In the genomic region with DNA sequence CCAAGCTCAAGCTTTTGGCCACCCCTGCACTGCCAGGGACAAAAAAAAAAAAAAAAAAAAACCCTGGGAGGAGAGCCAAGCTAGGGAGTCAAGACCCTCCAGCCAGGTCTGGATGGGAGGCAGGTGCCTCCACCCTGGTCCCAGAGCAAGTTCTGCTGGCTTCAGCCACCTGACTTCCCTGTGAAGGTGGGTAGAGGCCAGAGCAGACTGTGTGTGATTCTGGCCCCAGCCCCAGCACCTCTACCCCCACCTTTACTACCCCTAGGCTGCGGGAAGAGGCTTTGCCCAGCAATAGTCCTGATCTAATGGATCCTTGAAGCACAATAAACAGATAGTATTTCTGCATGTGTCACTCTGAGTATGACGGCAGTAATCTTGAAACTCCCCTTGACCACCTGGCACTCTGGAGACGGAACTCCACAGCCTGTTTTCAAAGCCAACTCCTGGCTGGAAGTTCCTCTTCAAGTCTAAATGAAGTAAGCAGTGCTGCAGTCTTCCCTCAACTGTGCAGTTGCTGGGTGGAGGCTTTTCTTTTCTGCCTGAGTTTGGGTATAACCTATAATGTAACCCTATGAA, we compare ENCODE assay signal across 1 cellular context.
TF ChIP-seq lines count a peak whose summit lies in the region.

No MANE protein-coding gene starts in this region.

TF ChIP-seq in K562, 482 proteins besides CTCF, POLR2A, EP300 and RAD21 (continues in another document):
- TF ChIP-seq, protein P1, sequence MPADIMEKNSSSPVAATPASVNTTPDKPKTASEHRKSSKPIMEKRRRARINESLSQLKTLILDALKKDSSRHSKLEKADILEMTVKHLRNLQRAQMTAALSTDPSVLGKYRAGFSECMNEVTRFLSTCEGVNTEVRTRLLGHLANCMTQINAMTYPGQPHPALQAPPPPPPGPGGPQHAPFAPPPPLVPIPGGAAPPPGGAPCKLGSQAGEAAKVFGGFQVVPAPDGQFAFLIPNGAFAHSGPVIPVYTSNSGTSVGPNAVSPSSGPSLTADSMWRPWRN (IDR thresholded peaks at IDR 0.05; ENCODE audit: low read depth), result no peak
- TF ChIP-seq ZNF717 (CRISPR knock-in tag; IDR thresholded peaks at IDR 0.05) (no peak), ZNF77 (CRISPR knock-in tag; IDR thresholded peaks at IDR 0.05) (no peak), XRCC3 (IDR thresholded peaks at IDR 0.05) (no peak), HMGN3 (IDR thresholded peaks at IDR 0.05; ENCODE audit: borderline replicate concordance, extremely low read depth, insufficient read length, low read depth, low read length) (no peak), STAT5A (IDR thresholded peaks at IDR 0.05; ENCODE audit: borderline replicate concordance, low read length) (peak; percentile 38; the same call in 1 of the 2 replicates), PHF20 (IDR thresholded peaks at IDR 0.05; ENCODE audit: partially characterized antibody) (no peak), CREM (IDR thresholded peaks at IDR 0.05; ENCODE audit: low read depth) (0 out of 2 replicates have a peak, but pooled peaks have one; percentile 19), SLC30A9 (CRISPR knock-in tag; IDR thresholded peaks at IDR 0.05) (no peak), RCOR1 (IDR thresholded peaks at IDR 0.05; ENCODE audit: borderline replicate concordance in 1 of 2, low read depth in 2 of 2, low read length in 2 of 2) (no peak; a peak in 1 of 4 replicates), NFE2 (IDR thresholded peaks at IDR 0.05; ENCODE audit: low read depth) (peak; percentile 56), ZNF764 (CRISPR knock-in tag; IDR thresholded peaks at IDR 0.05; ENCODE audit: low read depth) (no peak), RBM39 (optimal IDR thresholded peaks at IDR 0.05; ENCODE audit: low read depth, low read length) (peak; percentile 21), POLR3A (IDR thresholded peaks at IDR 0.05; ENCODE audit: borderline replicate concordance, extremely low read depth, insufficient read depth, insufficient read length) (no peak), TRIM28 (IDR thresholded peaks at IDR 0.05) (no peak), ARNT (IDR thresholded peaks at IDR 0.05) (no peak), SOX6 (IDR thresholded peaks at IDR 0.05) (peak; percentile 48), HDAC2 (IDR thresholded peaks at IDR 0.05) (no peak; the same call in 1 of the 2 replicates), PML (IDR thresholded peaks at IDR 0.05; ENCODE audit: low read length) (peak; percentile 39), SMAD1 (IDR thresholded peaks at IDR 0.05; ENCODE audit: low read depth, low read length, partially characterized antibody) (no peak), KLF6 (CRISPR knock-in tag; IDR thresholded peaks at IDR 0.05; ENCODE audit: borderline replicate concordance) (no peak), RBM34 (IDR thresholded peaks at IDR 0.05; ENCODE audit: borderline replicate concordance, insufficient read depth, low read length) (no peak), TEAD4 (IDR thresholded peaks at IDR 0.05; ENCODE audit: low read length) (peak; percentile 73), TEAD4 (CRISPR knock-in tag; IDR thresholded peaks at IDR 0.05; ENCODE audit: borderline replicate concordance) (no peak), SIX5 (IDR thresholded peaks at IDR 0.05; ENCODE audit: borderline replicate concordance in 1 of 2, insufficient read depth in 1 of 2, low read depth in 1 of 2, low read length in 2 of 2) (no peak), CBX3 (IDR thresholded peaks at IDR 0.05; ENCODE audit: borderline replicate concordance in 1 of 2, low read length in 2 of 2) (peak in 1 of 2 experiments; percentile 60; a peak in 1 of 3 replicates), FUS (optimal IDR thresholded peaks at IDR 0.05; ENCODE audit: low read depth, low read length) (no peak), ZNF551 (CRISPR knock-in tag; IDR thresholded peaks at IDR 0.05) (no peak), ZNF586 (CRISPR knock-in tag; conservative IDR thresholded peaks at IDR 0.05) (no peak), NEUROD1 (IDR thresholded peaks at IDR 0.05; ENCODE audit: borderline replicate concordance, low read depth, low read length, partially characterized antibody) (no peak), TAL1 (IDR thresholded peaks at IDR 0.05) (peak; percentile 56; the same call in 1 of the 2 replicates), BDP1 (IDR thresholded peaks at IDR 0.05; ENCODE audit: insufficient read depth, insufficient read length) (no peak), ZNF561 (CRISPR knock-in tag; conservative IDR thresholded peaks at IDR 0.05) (no peak), MTF1 (CRISPR knock-in tag; IDR thresholded peaks at IDR 0.05; ENCODE audit: borderline replicate concordance) (0 out of 2 replicates have a peak, but pooled peaks have one; percentile 11), NFXL1 (CRISPR knock-in tag; IDR thresholded peaks at IDR 0.05) (no peak), SMAD3 (CRISPR knock-in tag; conservative IDR thresholded peaks at IDR 0.05) (no peak), SPI1 (IDR thresholded peaks at IDR 0.05; ENCODE audit: borderline replicate concordance, low read depth, low read length) (peak; percentile 38; the same call in 1 of the 2 replicates), BCOR (IDR thresholded peaks at IDR 0.05) (peak; percentile 86; the same call in 1 of the 2 replicates)
- TF ChIP-seq, protein P2, sequence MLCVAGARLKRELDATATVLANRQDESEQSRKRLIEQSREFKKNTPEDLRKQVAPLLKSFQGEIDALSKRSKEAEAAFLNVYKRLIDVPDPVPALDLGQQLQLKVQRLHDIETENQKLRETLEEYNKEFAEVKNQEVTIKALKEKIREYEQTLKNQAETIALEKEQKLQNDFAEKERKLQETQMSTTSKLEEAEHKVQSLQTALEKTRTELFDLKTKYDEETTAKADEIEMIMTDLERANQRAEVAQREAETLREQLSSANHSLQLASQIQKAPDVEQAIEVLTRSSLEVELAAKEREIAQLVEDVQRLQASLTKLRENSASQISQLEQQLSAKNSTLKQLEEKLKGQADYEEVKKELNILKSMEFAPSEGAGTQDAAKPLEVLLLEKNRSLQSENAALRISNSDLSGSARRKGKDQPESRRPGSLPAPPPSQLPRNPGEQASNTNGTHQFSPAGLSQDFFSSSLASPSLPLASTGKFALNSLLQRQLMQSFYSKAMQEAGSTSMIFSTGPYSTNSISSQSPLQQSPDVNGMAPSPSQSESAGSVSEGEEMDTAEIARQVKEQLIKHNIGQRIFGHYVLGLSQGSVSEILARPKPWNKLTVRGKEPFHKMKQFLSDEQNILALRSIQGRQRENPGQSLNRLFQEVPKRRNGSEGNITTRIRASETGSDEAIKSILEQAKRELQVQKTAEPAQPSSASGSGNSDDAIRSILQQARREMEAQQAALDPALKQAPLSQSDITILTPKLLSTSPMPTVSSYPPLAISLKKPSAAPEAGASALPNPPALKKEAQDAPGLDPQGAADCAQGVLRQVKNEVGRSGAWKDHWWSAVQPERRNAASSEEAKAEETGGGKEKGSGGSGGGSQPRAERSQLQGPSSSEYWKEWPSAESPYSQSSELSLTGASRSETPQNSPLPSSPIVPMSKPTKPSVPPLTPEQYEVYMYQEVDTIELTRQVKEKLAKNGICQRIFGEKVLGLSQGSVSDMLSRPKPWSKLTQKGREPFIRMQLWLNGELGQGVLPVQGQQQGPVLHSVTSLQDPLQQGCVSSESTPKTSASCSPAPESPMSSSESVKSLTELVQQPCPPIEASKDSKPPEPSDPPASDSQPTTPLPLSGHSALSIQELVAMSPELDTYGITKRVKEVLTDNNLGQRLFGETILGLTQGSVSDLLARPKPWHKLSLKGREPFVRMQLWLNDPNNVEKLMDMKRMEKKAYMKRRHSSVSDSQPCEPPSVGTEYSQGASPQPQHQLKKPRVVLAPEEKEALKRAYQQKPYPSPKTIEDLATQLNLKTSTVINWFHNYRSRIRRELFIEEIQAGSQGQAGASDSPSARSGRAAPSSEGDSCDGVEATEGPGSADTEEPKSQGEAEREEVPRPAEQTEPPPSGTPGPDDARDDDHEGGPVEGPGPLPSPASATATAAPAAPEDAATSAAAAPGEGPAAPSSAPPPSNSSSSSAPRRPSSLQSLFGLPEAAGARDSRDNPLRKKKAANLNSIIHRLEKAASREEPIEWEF (CRISPR knock-in tag; IDR thresholded peaks at IDR 0.05), result no peak
- TF ChIP-seq, protein P3, sequence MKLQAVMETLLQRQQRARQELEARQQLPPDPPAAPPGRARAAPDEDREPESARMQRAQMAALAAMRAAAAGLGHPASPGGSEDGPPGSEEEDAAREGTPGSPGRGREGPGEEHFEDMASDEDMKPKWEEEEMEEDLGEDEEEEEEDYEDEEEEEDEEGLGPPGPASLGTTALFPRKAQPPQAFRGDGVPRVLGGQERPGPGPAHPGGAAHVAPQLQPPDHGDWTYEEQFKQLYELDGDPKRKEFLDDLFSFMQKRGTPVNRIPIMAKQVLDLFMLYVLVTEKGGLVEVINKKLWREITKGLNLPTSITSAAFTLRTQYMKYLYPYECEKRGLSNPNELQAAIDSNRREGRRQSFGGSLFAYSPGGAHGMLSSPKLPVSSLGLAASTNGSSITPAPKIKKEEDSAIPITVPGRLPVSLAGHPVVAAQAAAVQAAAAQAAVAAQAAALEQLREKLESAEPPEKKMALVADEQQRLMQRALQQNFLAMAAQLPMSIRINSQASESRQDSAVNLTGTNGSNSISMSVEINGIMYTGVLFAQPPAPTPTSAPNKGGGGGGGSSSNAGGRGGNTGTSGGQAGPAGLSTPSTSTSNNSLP (IDR thresholded peaks at IDR 0.05; ENCODE audit: borderline replicate concordance, low read depth, low read length), result no peak
- TF ChIP-seq, protein P4, sequence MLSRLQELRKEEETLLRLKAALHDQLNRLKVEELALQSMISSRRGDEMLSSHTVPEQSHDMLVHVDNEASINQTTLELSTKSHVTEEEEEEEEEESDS (CRISPR knock-in tag; IDR thresholded peaks at IDR 0.05), result no peak
- TF ChIP-seq, protein P5, sequence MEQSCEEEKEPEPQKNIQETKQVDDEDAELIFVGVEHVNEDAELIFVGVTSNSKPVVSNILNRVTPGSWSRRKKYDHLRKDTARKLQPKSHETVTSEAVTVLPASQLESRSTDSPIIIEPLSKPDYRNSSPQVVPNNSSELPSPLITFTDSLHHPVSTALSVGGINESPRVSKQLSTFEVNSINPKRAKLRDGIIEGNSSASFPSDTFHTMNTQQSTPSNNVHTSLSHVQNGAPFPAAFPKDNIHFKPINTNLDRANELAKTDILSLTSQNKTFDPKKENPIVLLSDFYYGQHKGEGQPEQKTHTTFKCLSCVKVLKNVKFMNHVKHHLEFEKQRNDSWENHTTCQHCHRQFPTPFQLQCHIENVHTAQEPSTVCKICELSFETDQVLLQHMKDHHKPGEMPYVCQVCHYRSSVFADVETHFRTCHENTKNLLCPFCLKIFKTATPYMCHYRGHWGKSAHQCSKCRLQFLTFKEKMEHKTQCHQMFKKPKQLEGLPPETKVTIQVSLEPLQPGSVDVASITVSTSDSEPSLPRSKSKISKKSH (CRISPR knock-in tag; IDR thresholded peaks at IDR 0.05), result no peak
- TF ChIP-seq, protein P6, sequence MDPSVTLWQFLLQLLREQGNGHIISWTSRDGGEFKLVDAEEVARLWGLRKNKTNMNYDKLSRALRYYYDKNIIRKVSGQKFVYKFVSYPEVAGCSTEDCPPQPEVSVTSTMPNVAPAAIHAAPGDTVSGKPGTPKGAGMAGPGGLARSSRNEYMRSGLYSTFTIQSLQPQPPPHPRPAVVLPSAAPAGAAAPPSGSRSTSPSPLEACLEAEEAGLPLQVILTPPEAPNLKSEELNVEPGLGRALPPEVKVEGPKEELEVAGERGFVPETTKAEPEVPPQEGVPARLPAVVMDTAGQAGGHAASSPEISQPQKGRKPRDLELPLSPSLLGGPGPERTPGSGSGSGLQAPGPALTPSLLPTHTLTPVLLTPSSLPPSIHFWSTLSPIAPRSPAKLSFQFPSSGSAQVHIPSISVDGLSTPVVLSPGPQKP (CRISPR knock-in tag; IDR thresholded peaks at IDR 0.05), result no peak
- TF ChIP-seq, protein P7, sequence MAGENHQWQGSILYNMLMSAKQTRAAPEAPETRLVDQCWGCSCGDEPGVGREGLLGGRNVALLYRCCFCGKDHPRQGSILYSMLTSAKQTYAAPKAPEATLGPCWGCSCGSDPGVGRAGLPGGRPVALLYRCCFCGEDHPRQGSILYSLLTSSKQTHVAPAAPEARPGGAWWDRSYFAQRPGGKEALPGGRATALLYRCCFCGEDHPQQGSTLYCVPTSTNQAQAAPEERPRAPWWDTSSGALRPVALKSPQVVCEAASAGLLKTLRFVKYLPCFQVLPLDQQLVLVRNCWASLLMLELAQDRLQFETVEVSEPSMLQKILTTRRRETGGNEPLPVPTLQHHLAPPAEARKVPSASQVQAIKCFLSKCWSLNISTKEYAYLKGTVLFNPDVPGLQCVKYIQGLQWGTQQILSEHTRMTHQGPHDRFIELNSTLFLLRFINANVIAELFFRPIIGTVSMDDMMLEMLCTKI (IDR thresholded peaks at IDR 0.05; ENCODE audit: partially characterized antibody), result no peak
- TF ChIP-seq, protein P8, sequence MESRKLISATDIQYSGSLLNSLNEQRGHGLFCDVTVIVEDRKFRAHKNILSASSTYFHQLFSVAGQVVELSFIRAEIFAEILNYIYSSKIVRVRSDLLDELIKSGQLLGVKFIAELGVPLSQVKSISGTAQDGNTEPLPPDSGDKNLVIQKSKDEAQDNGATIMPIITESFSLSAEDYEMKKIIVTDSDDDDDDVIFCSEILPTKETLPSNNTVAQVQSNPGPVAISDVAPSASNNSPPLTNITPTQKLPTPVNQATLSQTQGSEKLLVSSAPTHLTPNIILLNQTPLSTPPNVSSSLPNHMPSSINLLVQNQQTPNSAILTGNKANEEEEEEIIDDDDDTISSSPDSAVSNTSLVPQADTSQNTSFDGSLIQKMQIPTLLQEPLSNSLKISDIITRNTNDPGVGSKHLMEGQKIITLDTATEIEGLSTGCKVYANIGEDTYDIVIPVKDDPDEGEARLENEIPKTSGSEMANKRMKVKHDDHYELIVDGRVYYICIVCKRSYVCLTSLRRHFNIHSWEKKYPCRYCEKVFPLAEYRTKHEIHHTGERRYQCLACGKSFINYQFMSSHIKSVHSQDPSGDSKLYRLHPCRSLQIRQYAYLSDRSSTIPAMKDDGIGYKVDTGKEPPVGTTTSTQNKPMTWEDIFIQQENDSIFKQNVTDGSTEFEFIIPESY (CRISPR knock-in tag; IDR thresholded peaks at IDR 0.05), result no peak
- TF ChIP-seq, protein P9, sequence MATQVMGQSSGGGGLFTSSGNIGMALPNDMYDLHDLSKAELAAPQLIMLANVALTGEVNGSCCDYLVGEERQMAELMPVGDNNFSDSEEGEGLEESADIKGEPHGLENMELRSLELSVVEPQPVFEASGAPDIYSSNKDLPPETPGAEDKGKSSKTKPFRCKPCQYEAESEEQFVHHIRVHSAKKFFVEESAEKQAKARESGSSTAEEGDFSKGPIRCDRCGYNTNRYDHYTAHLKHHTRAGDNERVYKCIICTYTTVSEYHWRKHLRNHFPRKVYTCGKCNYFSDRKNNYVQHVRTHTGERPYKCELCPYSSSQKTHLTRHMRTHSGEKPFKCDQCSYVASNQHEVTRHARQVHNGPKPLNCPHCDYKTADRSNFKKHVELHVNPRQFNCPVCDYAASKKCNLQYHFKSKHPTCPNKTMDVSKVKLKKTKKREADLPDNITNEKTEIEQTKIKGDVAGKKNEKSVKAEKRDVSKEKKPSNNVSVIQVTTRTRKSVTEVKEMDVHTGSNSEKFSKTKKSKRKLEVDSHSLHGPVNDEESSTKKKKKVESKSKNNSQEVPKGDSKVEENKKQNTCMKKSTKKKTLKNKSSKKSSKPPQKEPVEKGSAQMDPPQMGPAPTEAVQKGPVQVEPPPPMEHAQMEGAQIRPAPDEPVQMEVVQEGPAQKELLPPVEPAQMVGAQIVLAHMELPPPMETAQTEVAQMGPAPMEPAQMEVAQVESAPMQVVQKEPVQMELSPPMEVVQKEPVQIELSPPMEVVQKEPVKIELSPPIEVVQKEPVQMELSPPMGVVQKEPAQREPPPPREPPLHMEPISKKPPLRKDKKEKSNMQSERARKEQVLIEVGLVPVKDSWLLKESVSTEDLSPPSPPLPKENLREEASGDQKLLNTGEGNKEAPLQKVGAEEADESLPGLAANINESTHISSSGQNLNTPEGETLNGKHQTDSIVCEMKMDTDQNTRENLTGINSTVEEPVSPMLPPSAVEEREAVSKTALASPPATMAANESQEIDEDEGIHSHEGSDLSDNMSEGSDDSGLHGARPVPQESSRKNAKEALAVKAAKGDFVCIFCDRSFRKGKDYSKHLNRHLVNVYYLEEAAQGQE (CRISPR knock-in tag; IDR thresholded peaks at IDR 0.05; ENCODE audit: low read depth), result no peak
